Comparison of ENCODE assay signal across 10 cellular contexts in genomic region chr1:116111196-116112021, GRCh38. TPM values are rescaled to one million over a fixed set of nuclear protein-coding genes. Genes with fewer than 3 reads are reported as not detected.
A peak's percentile ranks its signal among the peaks of the same experiment; 100 is the strongest.
DNase-seq lines count a peak whose midpoint lies in the region; ATAC-seq and TF ChIP-seq lines count a peak whose summit lies in the region.
"Had no signal": no experiment of that assay in that cellular context is flagged by ENCODE, and none has a peak within 500 bp of the region (broad histone marks: within the 10 kb centered on the region; RNA-seq: fewer than 3 reads in every experiment).

Gene MAB21L3 (plus strand): TSS chr1:116111399. CDS start chr1:116112616, 1,217 bp downstream.

- peak within 1 kb of the TSS; percentile 78 for H3K4me3 ChIP-seq in GM08714 (ENCODE audit: low read length)
- H3K4me3 ChIP-seq in HUES48 (ENCODE audit: low read depth, low read length) = no peak within 1 kb of the TSS
- H3K4me3 ChIP-seq in liver (ENCODE audit: low read depth in 1 of 3, low read length in 3 of 3) = peak within 1 kb of the TSS in 2 of 3 donors; percentile 9 to 38
- H3K4me3 ChIP-seq: gastrocnemius medialis had no signal

- H3K27ac ChIP-seq in HUES48 (ENCODE audit: low read depth, low read length) (peak within 1 kb of the TSS; percentile 39), liver (ENCODE audit: low read depth in 1 of 2, low read length in 2 of 2) (peak within 1 kb of the TSS; percentile 74 to 77)
- H3K27ac ChIP-seq: gastrocnemius medialis had no signal

- no peak within 1 kb of the TSS for H3K9ac ChIP-seq in HUES48 (ENCODE audit: low read depth, low read length)
- peak within 1 kb of the TSS; percentile 7 to 75 for H3K9ac ChIP-seq in liver (ENCODE audit: low read depth in 1 of 2, low read length in 2 of 2)

- TF ChIP-seq RAD21 in liver (IDR thresholded peaks at IDR 0.05) = no peak

- DNase-seq in NCI-H1105 treated with DMSO at 0.1 percent for 48 hours (lab: John Stamatoyannopoulos, UW) = no peak
- DNase-seq in HuH-7.5 (ENCODE audit: low spot score) = no peak
- DNase-seq: CD4-positive, CD25-positive, alpha-beta regulatory T cell; gastrocnemius medialis had no signal

- H3K9me3 ChIP-seq in HUES48 (ENCODE audit: control insufficient read depth, insufficient read depth, low read length) = no peaks in the 10 kb centered on the region
- no peaks in the 10 kb centered on the region for H3K9me3 ChIP-seq in liver (ENCODE audit: control insufficient read depth in 4 of 4, low read length in 3 of 4)
- H3K9me3 ChIP-seq: gastrocnemius medialis had no signal

- TF ChIP-seq CTCF in liver (IDR thresholded peaks at IDR 0.05; ENCODE audit: low read depth, low read length, missing input control) = no peak

- H3K36me3 ChIP-seq in HUES48 (ENCODE audit: control insufficient read depth, insufficient read depth, low read length) (no peaks in the 10 kb centered on the region), liver (ENCODE audit: control insufficient read depth in 4 of 4, insufficient read depth in 3 of 4, low read depth in 1 of 4, low read length in 3 of 4) (no peaks in the 10 kb centered on the region)
- H3K36me3 ChIP-seq: gastrocnemius medialis had no signal

- no peaks in the 10 kb centered on the region for H3K4me1 ChIP-seq in HUES48 (ENCODE audit: control insufficient read depth, insufficient read depth, low read length)
- peaks cover 0 to 10% (median 5%) of the 10 kb centered on the region in 4 donors for H3K4me1 ChIP-seq in liver (ENCODE audit: control insufficient read depth in 4 of 4, insufficient read depth in 4 of 4, low read length in 3 of 4)
- H3K4me1 ChIP-seq: gastrocnemius medialis had no signal

- ATAC-seq in GM21529 (IDR thresholded peaks at IDR 0.05; ENCODE audit: unreplicated experiment) (peak; percentile 69), GM21526 (IDR thresholded peaks at IDR 0.05; ENCODE audit: low FRiP score, unreplicated experiment) (no peak), HG02981 (IDR thresholded peaks at IDR 0.05; ENCODE audit: unreplicated experiment) (no peak)
- ATAC-seq: gastrocnemius medialis had no signal

- WGBS in liver = 40% methylated on average over 14 of the region's 14 CpGs

- H3K27me3 ChIP-seq in HUES48 (ENCODE audit: control insufficient read depth, insufficient read depth, low read length) (no peaks in the 10 kb centered on the region), liver (ENCODE audit: control insufficient read depth in 4 of 4, insufficient read depth in 4 of 4, low read length in 3 of 4) (no peaks in the 10 kb centered on the region)
- H3K27me3 ChIP-seq: gastrocnemius medialis had no signal

TF ChIP-seq in liver, 16 proteins besides CTCF, POLR2A, EP300 and RAD21:
- TF ChIP-seq GABPA (IDR thresholded peaks at IDR 0.05 in 1 of 2, conservative IDR thresholded peaks at IDR 0.05 in 1 of 2) (no peak), EGR1 (IDR thresholded peaks at IDR 0.05; ENCODE audit: low read depth in 2 of 2) (no peak), YY1 (IDR thresholded peaks at IDR 0.05) (peak; percentile 40), NR2F2 (IDR thresholded peaks at IDR 0.05) (no peak), SP1 (IDR thresholded peaks at IDR 0.05) (peak; percentile 35), FOXA2 (IDR thresholded peaks at IDR 0.05) (peak; percentile 59), REST (IDR thresholded peaks at IDR 0.05) (no peak), HNF4G (IDR thresholded peaks at IDR 0.05) (no peak), HNF4A (conservative IDR thresholded peaks at IDR 0.05) (peak in 1 of 2 donors; percentile 45), RXRA (IDR thresholded peaks at IDR 0.05) (peak; percentile 13 to 65), TAF1 (conservative IDR thresholded peaks at IDR 0.05) (no peak)
- TF ChIP-seq, protein P1, sequence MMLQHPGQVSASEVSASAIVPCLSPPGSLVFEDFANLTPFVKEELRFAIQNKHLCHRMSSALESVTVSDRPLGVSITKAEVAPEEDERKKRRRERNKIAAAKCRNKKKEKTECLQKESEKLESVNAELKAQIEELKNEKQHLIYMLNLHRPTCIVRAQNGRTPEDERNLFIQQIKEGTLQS (IDR thresholded peaks at IDR 0.05) = no peak
- TF ChIP-seq, protein P2, sequence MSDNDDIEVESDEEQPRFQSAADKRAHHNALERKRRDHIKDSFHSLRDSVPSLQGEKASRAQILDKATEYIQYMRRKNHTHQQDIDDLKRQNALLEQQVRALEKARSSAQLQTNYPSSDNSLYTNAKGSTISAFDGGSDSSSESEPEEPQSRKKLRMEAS (IDR thresholded peaks at IDR 0.05) = peak; percentile 14
- TF ChIP-seq, protein P3, sequence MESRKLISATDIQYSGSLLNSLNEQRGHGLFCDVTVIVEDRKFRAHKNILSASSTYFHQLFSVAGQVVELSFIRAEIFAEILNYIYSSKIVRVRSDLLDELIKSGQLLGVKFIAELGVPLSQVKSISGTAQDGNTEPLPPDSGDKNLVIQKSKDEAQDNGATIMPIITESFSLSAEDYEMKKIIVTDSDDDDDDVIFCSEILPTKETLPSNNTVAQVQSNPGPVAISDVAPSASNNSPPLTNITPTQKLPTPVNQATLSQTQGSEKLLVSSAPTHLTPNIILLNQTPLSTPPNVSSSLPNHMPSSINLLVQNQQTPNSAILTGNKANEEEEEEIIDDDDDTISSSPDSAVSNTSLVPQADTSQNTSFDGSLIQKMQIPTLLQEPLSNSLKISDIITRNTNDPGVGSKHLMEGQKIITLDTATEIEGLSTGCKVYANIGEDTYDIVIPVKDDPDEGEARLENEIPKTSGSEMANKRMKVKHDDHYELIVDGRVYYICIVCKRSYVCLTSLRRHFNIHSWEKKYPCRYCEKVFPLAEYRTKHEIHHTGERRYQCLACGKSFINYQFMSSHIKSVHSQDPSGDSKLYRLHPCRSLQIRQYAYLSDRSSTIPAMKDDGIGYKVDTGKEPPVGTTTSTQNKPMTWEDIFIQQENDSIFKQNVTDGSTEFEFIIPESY (IDR thresholded peaks at IDR 0.05) = no peak

RNA-seq across cellular contexts. Expression of gene MAB21L3, which starts in this region (rescaled TPM):
- total RNA-seq in liver = under 1 TPM; 0.25 to 0.42 TPM
- polyA plus RNA-seq in liver = under 1 TPM; 0.13 to 0.28 TPM
- total RNA-seq: CD4-positive, CD25-positive, alpha-beta regulatory T cell had no signal
- polyA plus RNA-seq: CD4-positive, CD25-positive, alpha-beta regulatory T cell had no signal
